In genomic region chr20:50638015-50638847, GRCh38 we compare ENCODE assay signal across 1 cellular context.
A peak's percentile ranks its signal among the peaks of the same experiment; 100 is the strongest.
TF ChIP-seq lines count a peak whose summit lies in the region.

No MANE protein-coding gene starts in this region.

TF ChIP-seq in H1, 55 proteins besides CTCF, POLR2A, EP300 and RAD21 (continued from another document):
- peak; percentile 55; the same call in 1 of the 2 replicates for TF ChIP-seq TCF12 (IDR thresholded peaks at IDR 0.05; ENCODE audit: low read depth, low read length)
- TF ChIP-seq JUND (IDR thresholded peaks at IDR 0.05; ENCODE audit: low read length) = 0 out of 2 replicates have a peak, but pooled peaks have one; percentile 39
- 0 out of 2 replicates have a peak, but pooled peaks have one; percentile 23 for TF ChIP-seq CREB1 (IDR thresholded peaks at IDR 0.05)
